ENCODE assay signal across 6 cellular contexts in the genomic region with DNA sequence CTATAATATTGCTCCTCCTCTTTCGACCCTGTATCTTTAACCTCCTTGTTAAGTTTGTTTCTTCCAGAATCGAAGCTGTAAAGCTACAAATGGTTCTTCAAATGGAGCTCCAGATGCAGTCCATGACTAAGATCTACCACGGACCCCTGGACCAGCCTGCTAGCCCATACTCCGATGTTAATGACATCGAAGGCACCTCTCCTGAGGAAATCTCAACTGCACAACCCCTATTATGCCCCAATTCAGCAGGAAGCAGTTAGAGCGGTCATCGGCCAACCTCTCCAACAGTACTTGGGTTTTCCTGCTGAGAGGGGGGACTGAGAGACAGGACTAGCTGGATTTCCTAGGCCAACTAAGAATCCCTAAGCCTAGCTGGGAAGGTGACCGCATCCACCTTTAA. TPM values are rescaled to one million over a fixed set of nuclear protein-coding genes. Genes with fewer than 3 reads are reported as not detected.
DNase-seq lines count a peak whose midpoint lies in the region; TF ChIP-seq lines count a peak whose summit lies in the region.
"Not testable (repeated sequence)": the region's sequence is repeated elsewhere in the genome, so short reads cannot be mapped to it uniquely, and the experiment has no call there.
"Had no signal": no experiment of that assay in that cellular context is flagged by ENCODE, and none has a peak within 500 bp of the region (broad histone marks: within the 10 kb centered on the region; RNA-seq: fewer than 3 reads in every experiment).

No MANE protein-coding gene starts in this region.

- not testable (repeated sequence) for H3K36me3 ChIP-seq in HEK293 (ENCODE audit: control insufficient read depth in 2 of 2, insufficient read depth in 1 of 2, low read length in 2 of 2); SJSA1; liver (ENCODE audit: control insufficient read depth in 4 of 4, insufficient read depth in 3 of 4, low read depth in 1 of 4, low read length in 3 of 4); stomach

- peak; percentile 53 to 79 for DNase-seq in SJSA1 (ENCODE audit: low read depth in 1 of 2, low spot score in 2 of 2)
- peak; percentile 16 for DNase-seq in activated naive CD4-positive, alpha-beta T cell treated with anti-CD3 and anti-CD28 coated beads for 36 hours
- DNase-seq in stomach: not testable (repeated sequence)

- not testable (repeated sequence) for TF ChIP-seq EP300 in stomach (IDR thresholded peaks at IDR 0.05)

- 95% methylated on average over 8 of the region's 8 CpGs for WGBS in liver
- WGBS in stomach, 5 donors: 93 to 98% (median 97%) methylated on average over 8 of the region's 8 CpGs

- CTCF ChIA-PET in HEK293 (lab: Yijun Ruan, JAX); activated naive CD4-positive, alpha-beta T cell treated with anti-CD3 and anti-CD28 coated beads for 36 hours (lab: Charles Lee): not testable (repeated sequence)

- not testable (repeated sequence) for H3K27ac ChIP-seq in HEK293 (ENCODE audit: extremely low read depth, low read depth, low read length); SJSA1
- H3K27ac ChIP-seq in liver (ENCODE audit: low read depth in 1 of 2, low read length in 2 of 2): peak overlapping the region; percentile 41 to 81
- peak overlapping the region; percentile 19 to 85 (median 63) for H3K27ac ChIP-seq in stomach

- not testable (repeated sequence) for H3K4me3 ChIP-seq in HEK293 (ENCODE audit: low read depth, low read length); SJSA1; liver (ENCODE audit: low read depth in 1 of 3, low read length in 3 of 3); stomach

- H3K4me1 ChIP-seq in HEK293 (ENCODE audit: control insufficient read depth, insufficient read depth, low read length) (peaks cover 19% of the 10 kb centered on the region), liver (ENCODE audit: control insufficient read depth in 4 of 4, insufficient read depth in 4 of 4, low read length in 3 of 4) (peaks cover 24 to 49% (median 40%) of the 10 kb centered on the region in 4 donors), stomach (peaks cover 2 to 41% (median 21%) of the 10 kb centered on the region in 4 donors)
- H3K4me1 ChIP-seq in SJSA1 (replicated peaks): not testable (repeated sequence)

- H3K4me1 Mint-ChIP-seq in activated naive CD4-positive, alpha-beta T cell treated with anti-CD3 and anti-CD28 coated beads for 36 hours (ENCODE audit: low read depth): not testable (repeated sequence)

- not testable (repeated sequence) for H3K27ac Mint-ChIP-seq in activated naive CD4-positive, alpha-beta T cell treated with anti-CD3 and anti-CD28 coated beads for 36 hours

- POLR2A ChIA-PET in HEK293 (lab: Yijun Ruan, JAX): interaction anchor here (0.7 kb wide), 1 partner anchor 22 kb away, joined by 3 read pairs; no protein-coding TSS in a partner anchor

- TF ChIP-seq POLR2A in stomach (IDR thresholded peaks at IDR 0.05): not testable (repeated sequence)

- peaks cover 30% of the 10 kb centered on the region for H3K27me3 ChIP-seq in SJSA1 (replicated peaks)
- H3K27me3 ChIP-seq in liver (ENCODE audit: control insufficient read depth in 4 of 4, insufficient read depth in 4 of 4, low read length in 3 of 4); stomach: not testable (repeated sequence)

- TF ChIP-seq CTCF in HEK293 (tag by site-specific recombination; IDR thresholded peaks at IDR 0.05); liver (IDR thresholded peaks at IDR 0.05; ENCODE audit: low read depth, low read length, missing input control); stomach (IDR thresholded peaks at IDR 0.05): not testable (repeated sequence)

- not testable (repeated sequence) for H3K9me3 Mint-ChIP-seq in activated naive CD4-positive, alpha-beta T cell treated with anti-CD3 and anti-CD28 coated beads for 36 hours

- H3K9ac ChIP-seq in liver (ENCODE audit: low read depth in 1 of 2, low read length in 2 of 2): not testable (repeated sequence)

- not testable (repeated sequence) for H3K4me3 Mint-ChIP-seq in activated naive CD4-positive, alpha-beta T cell treated with anti-CD3 and anti-CD28 coated beads for 36 hours

- H3K27me3 Mint-ChIP-seq in activated naive CD4-positive, alpha-beta T cell treated with anti-CD3 and anti-CD28 coated beads for 36 hours (ENCODE audit: low read depth): not testable (repeated sequence)

- TF ChIP-seq RAD21 in liver (IDR thresholded peaks at IDR 0.05): not testable (repeated sequence)

- not testable (repeated sequence) for H3K9me3 ChIP-seq in HEK293 (ENCODE audit: control insufficient read depth, insufficient read depth, low read depth, low read length); SJSA1 (replicated peaks); liver (ENCODE audit: control insufficient read depth in 4 of 4, low read length in 3 of 4); stomach

- intact Hi-C loops in activated naive CD4-positive, alpha-beta T cell treated with anti-CD3 and anti-CD28 coated beads for 36 hours (cut with micrococcal nuclease); stomach (cut with DNase I; ENCODE audit: low total_unique reads): not testable (repeated sequence)

- H3K36me3 Mint-ChIP-seq in activated naive CD4-positive, alpha-beta T cell treated with anti-CD3 and anti-CD28 coated beads for 36 hours (ENCODE audit: low read depth): not testable (repeated sequence)

TF ChIP-seq in HEK293, 187 proteins besides CTCF, POLR2A, EP300 and RAD21:
- TF ChIP-seq SETDB1 (IDR thresholded peaks at IDR 0.05; ENCODE audit: insufficient read length, low read length): peak; percentile 40

RNA-seq across cellular contexts. Expression of gene SLC41A2, which starts 14.7 kb away (rescaled TPM):
- 1.7 TPM in 1 of 2 replicates, not detected in the other for total RNA-seq in SJSA1 (2014; rRNA removed; shearing (Covaris generic))
- 1 to 10 TPM; 2.7 to 3.5 TPM for total RNA-seq in activated naive CD4-positive, alpha-beta T cell treated with anti-CD3 and anti-CD28 coated beads for 36 hours
- 100 to 1,000 TPM in 1 of 2 donors, 1 to 10 TPM in 1; 7.7 to 235 TPM for total RNA-seq in liver
- polyA plus RNA-seq in liver: 10 to 100 TPM; 24.7 to 25.7 TPM
- 100 to 1,000 TPM in 4 of 5 donors, 10 to 100 TPM in 1; 26.8 to 208 (median 181) TPM for total RNA-seq in stomach
- 10 to 100 TPM in 2 of 3 donors, 1 to 10 TPM in 1; 5.4 to 23.2 (median 14.8) TPM for polyA plus RNA-seq in stomach
- polyA plus RNA-seq: CD8-positive, alpha-beta memory T cell had no signal

RNA-seq across cellular contexts. Expression of gene NOPCHAP1, which starts 42.7 kb away (rescaled TPM):
- total RNA-seq in SJSA1 (2014; rRNA removed; shearing (Covaris generic)): 5.0 and 8.9 TPM in 2 replicates
- total RNA-seq in activated naive CD4-positive, alpha-beta T cell treated with anti-CD3 and anti-CD28 coated beads for 36 hours: 10 to 100 TPM; 30.8 to 33.4 TPM
- total RNA-seq in liver (1 to 10 TPM; 2.1 to 3.6 TPM), stomach (10 to 100 TPM in 1 of 5 donors, 1 to 10 TPM in 4; 2.6 to 29.8 (median 4.6) TPM)
- polyA plus RNA-seq in liver (10 to 100 TPM in 1 of 2 donors, 1 to 10 TPM in 1; 3.4 to 18.6 TPM), stomach (10 to 100 TPM; 14.2 to 18.1 (median 15.9) TPM)
